ENCODE assay signal across 11 cellular contexts in genomic region chr9:107504585-107505455, GRCh38. TPM values are rescaled to one million over a fixed set of nuclear protein-coding genes. Genes with fewer than 3 reads are reported as not detected.
DNase-seq lines count a peak whose midpoint lies in the region; ATAC-seq and TF ChIP-seq lines count a peak whose summit lies in the region.
"Had no signal": no experiment of that assay in that cellular context is flagged by ENCODE, and none has a peak within 500 bp of the region (broad histone marks: within the 10 kb centered on the region; RNA-seq: fewer than 3 reads in every experiment).

No MANE protein-coding gene starts in this region.

- H3K4me1 ChIP-seq in liver (ENCODE audit: control insufficient read depth in 4 of 4, insufficient read depth in 4 of 4, low read length in 3 of 4): no peaks in the 10 kb centered on the region

- H3K27ac ChIP-seq in liver (ENCODE audit: low read depth in 1 of 2, low read length in 2 of 2): no peak overlapping the region

- H3K27ac Mint-ChIP-seq in MCF 10A (ENCODE audit: low read depth, unreplicated experiment): peak overlapping the region; percentile 46
- H3K27ac Mint-ChIP-seq in activated naive CD8-positive, alpha-beta T cell treated with anti-CD3 and anti-CD28 coated beads for 36 hours: no peak overlapping the region
- H3K27ac Mint-ChIP-seq in activated T-helper 2 cell treated with anti-CD3 and anti-CD28 coated beads, Interferon-gamma antibody, Interleukin-2, Interleukin-4, amounts not matched to agents 10 μg/mL and 5 μg/mL and 100 μg/mL, durations not matched to agents 14 hours and 24 hours and 36 hours: no peak overlapping the region

- DNase-seq in AG04449 (ENCODE audit: low read depth, low spot score) (peak; percentile 49), LNCaP clone FGC (ENCODE audit: low read depth) (peak; percentile 63), MCF 10A (ENCODE audit: unreplicated experiment) (peak; percentile 86)
- DNase-seq in activated naive CD8-positive, alpha-beta T cell treated with anti-CD3 and anti-CD28 coated beads for 36 hours: no peak
- no peak for DNase-seq in activated T-helper 2 cell treated with anti-CD3 and anti-CD28 coated beads, Interferon-gamma antibody, Interleukin-2, Interleukin-4, amounts not matched to agents 10 μg/mL and 5 μg/mL and 100 μg/mL, durations not matched to agents 14 hours and 24 hours and 36 hours (ENCODE audit: low spot score)
- DNase-seq: DND-41, RPMI8226 had no signal

- CTCF ChIA-PET in AG04449 (lab: Yijun Ruan, JAX): interaction anchor here (0.7 kb wide), 1 partner anchor 21 kb away, joined by 3 read pairs; no protein-coding TSS in a partner anchor
- CTCF ChIA-PET in MCF 10A (lab: Yijun Ruan, JAX): interaction anchor here (0.6 to 0.7 kb wide), 3 partner anchors 12 to 874 kb away, joined by 3 read pairs; no protein-coding TSS in a partner anchor

- peak overlapping the region; percentile 19 for H3K4me3 Mint-ChIP-seq in MCF 10A (ENCODE audit: unreplicated experiment)
- H3K4me3 Mint-ChIP-seq in activated naive CD8-positive, alpha-beta T cell treated with anti-CD3 and anti-CD28 coated beads for 36 hours: no peak overlapping the region
- H3K4me3 Mint-ChIP-seq in activated T-helper 2 cell treated with anti-CD3 and anti-CD28 coated beads, Interferon-gamma antibody, Interleukin-2, Interleukin-4, amounts not matched to agents 10 μg/mL and 5 μg/mL and 100 μg/mL, durations not matched to agents 14 hours and 24 hours and 36 hours (ENCODE audit: low read depth): no peak overlapping the region
- H3K4me3 Mint-ChIP-seq: central memory CD8-positive, alpha-beta T cell had no signal

- no peak for ATAC-seq in GM19035 (IDR thresholded peaks at IDR 0.05; ENCODE audit: unreplicated experiment)
- no peak for ATAC-seq in HG03108 (IDR thresholded peaks at IDR 0.05; ENCODE audit: unreplicated experiment)

- no peak overlapping the region for H3K4me3 ChIP-seq in AG04449 (ENCODE audit: low read depth, low read length)
- no peak overlapping the region for H3K4me3 ChIP-seq in LNCaP clone FGC (ENCODE audit: low read depth, low read length)
- H3K4me3 ChIP-seq in liver (ENCODE audit: low read depth in 1 of 3, low read length in 3 of 3): no peak overlapping the region

- H3K27me3 ChIP-seq in liver (ENCODE audit: control insufficient read depth in 4 of 4, insufficient read depth in 4 of 4, low read length in 3 of 4): peaks cover 0 to 4% (median 0%) of the 10 kb centered on the region in 4 donors

- H3K36me3 ChIP-seq in liver (ENCODE audit: control insufficient read depth in 4 of 4, insufficient read depth in 3 of 4, low read depth in 1 of 4, low read length in 3 of 4): no peaks in the 10 kb centered on the region

- H3K9me3 ChIP-seq in liver (ENCODE audit: control insufficient read depth in 4 of 4, low read length in 3 of 4): peaks cover 0 to 7% (median 5%) of the 10 kb centered on the region in 4 donors

- H3K9me3 Mint-ChIP-seq in MCF 10A (ENCODE audit: unreplicated experiment): no peaks in the 10 kb centered on the region
- H3K9me3 Mint-ChIP-seq in activated naive CD8-positive, alpha-beta T cell treated with anti-CD3 and anti-CD28 coated beads for 36 hours: no peaks in the 10 kb centered on the region
- no peaks in the 10 kb centered on the region for H3K9me3 Mint-ChIP-seq in activated T-helper 2 cell treated with anti-CD3 and anti-CD28 coated beads, Interferon-gamma antibody, Interleukin-2, Interleukin-4, amounts not matched to agents 10 μg/mL and 5 μg/mL and 100 μg/mL, durations not matched to agents 14 hours and 24 hours and 36 hours
- H3K9me3 Mint-ChIP-seq: central memory CD8-positive, alpha-beta T cell had no signal

- no peak overlapping the region for H3K9ac ChIP-seq in liver (ENCODE audit: low read depth in 1 of 2, low read length in 2 of 2)

- no peak for TF ChIP-seq RAD21 in liver (IDR thresholded peaks at IDR 0.05)

- no peaks in the 10 kb centered on the region for H3K36me3 Mint-ChIP-seq in MCF 10A (ENCODE audit: insufficient read depth, unreplicated experiment)
- no peaks in the 10 kb centered on the region for H3K36me3 Mint-ChIP-seq in activated naive CD8-positive, alpha-beta T cell treated with anti-CD3 and anti-CD28 coated beads for 36 hours
- no peaks in the 10 kb centered on the region for H3K36me3 Mint-ChIP-seq in activated T-helper 2 cell treated with anti-CD3 and anti-CD28 coated beads, Interferon-gamma antibody, Interleukin-2, Interleukin-4, amounts not matched to agents 10 μg/mL and 5 μg/mL and 100 μg/mL, durations not matched to agents 14 hours and 24 hours and 36 hours (ENCODE audit: low read depth)

- intact Hi-C loops in MCF 10A (cut with micrococcal nuclease): no loop called here
- intact Hi-C loops in activated T-helper 2 cell treated with anti-CD3 and anti-CD28 coated beads, Interferon-gamma antibody, Interleukin-2, Interleukin-4, amounts not matched to agents 10 μg/mL and 5 μg/mL and 100 μg/mL, durations not matched to agents 14 hours and 24 hours and 36 hours (cut with micrococcal nuclease): no loop called here

- no peaks in the 10 kb centered on the region for H3K27me3 Mint-ChIP-seq in MCF 10A (ENCODE audit: insufficient read depth, unreplicated experiment)
- H3K27me3 Mint-ChIP-seq in activated naive CD8-positive, alpha-beta T cell treated with anti-CD3 and anti-CD28 coated beads for 36 hours: peaks cover 6% of the 10 kb centered on the region
- no peaks in the 10 kb centered on the region for H3K27me3 Mint-ChIP-seq in activated T-helper 2 cell treated with anti-CD3 and anti-CD28 coated beads, Interferon-gamma antibody, Interleukin-2, Interleukin-4, amounts not matched to agents 10 μg/mL and 5 μg/mL and 100 μg/mL, durations not matched to agents 14 hours and 24 hours and 36 hours (ENCODE audit: low read depth)

- WGBS in liver: 64% methylated on average over 7 of the region's 7 CpGs

- POLR2A ChIA-PET in AG04449 (lab: Yijun Ruan, JAX) (interaction anchor here (0.8 to 1.1 kb wide), 2 partner anchors 10 to 15 kb away, joined by 3 to 4 read pairs; partner anchors contain the start of gene KLF4), MCF 10A (lab: Yijun Ruan, JAX) (interaction anchor here (0.6 to 1.5 kb wide), 9 partner anchors 10 to 818 kb away, joined by 3 to 4 read pairs (median 3); no protein-coding TSS in a partner anchor)

- TF ChIP-seq CTCF in AG04449 (IDR thresholded peaks at IDR 0.05; ENCODE audit: insufficient read depth, low read length, missing control alignments) (no peak), LNCaP clone FGC (IDR thresholded peaks at IDR 0.05; ENCODE audit: control insufficient read depth, extremely low read depth, insufficient read depth) (no peak), MCF 10A (IDR thresholded peaks at IDR 0.05; ENCODE audit: unreplicated experiment) (no peak), liver (IDR thresholded peaks at IDR 0.05; ENCODE audit: low read depth, low read length, missing input control) (no peak)

- H3K4me1 Mint-ChIP-seq in MCF 10A (ENCODE audit: insufficient read depth, unreplicated experiment): peaks cover 13% of the 10 kb centered on the region
- H3K4me1 Mint-ChIP-seq in activated naive CD8-positive, alpha-beta T cell treated with anti-CD3 and anti-CD28 coated beads for 36 hours: no peaks in the 10 kb centered on the region
- no peaks in the 10 kb centered on the region for H3K4me1 Mint-ChIP-seq in activated T-helper 2 cell treated with anti-CD3 and anti-CD28 coated beads, Interferon-gamma antibody, Interleukin-2, Interleukin-4, amounts not matched to agents 10 μg/mL and 5 μg/mL and 100 μg/mL, durations not matched to agents 14 hours and 24 hours and 36 hours (ENCODE audit: low read depth)
- H3K4me1 Mint-ChIP-seq: central memory CD8-positive, alpha-beta T cell had no signal

- no TSS peak for BruUV-seq in MCF 10A (replicated peaks; lab: Mats Ljungman, UMichigan)

TF ChIP-seq in liver, 16 proteins besides CTCF, POLR2A, EP300 and RAD21 (continues in another document):
- no peak for TF ChIP-seq YY1 (IDR thresholded peaks at IDR 0.05)
- TF ChIP-seq HNF4G (IDR thresholded peaks at IDR 0.05): no peak
- TF ChIP-seq ATF3 (IDR thresholded peaks at IDR 0.05): no peak
- no peak for TF ChIP-seq RXRA (IDR thresholded peaks at IDR 0.05)
- TF ChIP-seq SP1 (IDR thresholded peaks at IDR 0.05): no peak
- no peak for TF ChIP-seq NR2F2 (IDR thresholded peaks at IDR 0.05)
- TF ChIP-seq JUND (IDR thresholded peaks at IDR 0.05): peak; percentile 41 to 80
- peak; percentile 62 for TF ChIP-seq FOXA1 (IDR thresholded peaks at IDR 0.05)
- TF ChIP-seq GABPA (IDR thresholded peaks at IDR 0.05 in 1 of 2, conservative IDR thresholded peaks at IDR 0.05 in 1 of 2): no peak
- no peak for TF ChIP-seq ZBTB33 (IDR thresholded peaks at IDR 0.05)
- peak in 1 of 2 donors; percentile 21 for TF ChIP-seq HNF4A (conservative IDR thresholded peaks at IDR 0.05)
- TF ChIP-seq TAF1 (conservative IDR thresholded peaks at IDR 0.05): no peak
- TF ChIP-seq FOXA2 (IDR thresholded peaks at IDR 0.05): peak; percentile 83

RNA-seq across cellular contexts. Expression of gene KLF4, which starts 15.3 kb away (rescaled TPM):
- total RNA-seq in MCF 10A (2022) (94.9 and 96.0 TPM in 2 replicates), liver (1 to 10 TPM; 3.8 to 7.4 TPM)
- 1 to 10 TPM; 1.1 to 2.7 TPM for polyA plus RNA-seq in liver
- under 1 TPM; 0.50 to 0.62 TPM for total RNA-seq in activated naive CD8-positive, alpha-beta T cell treated with anti-CD3 and anti-CD28 coated beads for 36 hours
- 0.52 and 1.4 TPM in 2 replicates for total RNA-seq in activated T-helper 2 cell treated with anti-CD3 and anti-CD28 coated beads, Interferon-gamma antibody, Interleukin-2, Interleukin-4, amounts not matched to agents 10 μg/mL and 5 μg/mL and 100 μg/mL, durations not matched to agents 14 hours and 24 hours and 36 hours

Comparison
In these comparisons a context has a peak if more than half of its experiments do, and no peak if none do; other contexts are left out.
1. DNase-seq: peak in AG04449 (single experiment), LNCaP clone FGC (single experiment) and MCF 10A (single experiment); none in activated naive CD8-positive, alpha-beta T cell treated with anti-CD3 and anti-CD28 coated beads for 36 hours (single experiment) and activated T-helper 2 cell treated with anti-CD3 and anti-CD28 coated beads, Interferon-gamma antibody, Interleukin-2, Interleukin-4, amounts not matched to agents 10 μg/mL and 5 μg/mL and 100 μg/mL, durations not matched to agents 14 hours and 24 hours and 36 hours (single experiment).
2. RNA of gene KLF4, which starts 15.3 kb away (total RNA-seq): 94.9 to 96.0 TPM in MCF 10A; 3.8 to 7.4 TPM in liver, 0.50 to 0.62 TPM in activated naive CD8-positive, alpha-beta T cell treated with anti-CD3 and anti-CD28 coated beads for 36 hours and 0.52 to 1.4 TPM in activated T-helper 2 cell treated with anti-CD3 and anti-CD28 coated beads, Interferon-gamma antibody, Interleukin-2, Interleukin-4, amounts not matched to agents 10 μg/mL and 5 μg/mL and 100 μg/mL, durations not matched to agents 14 hours and 24 hours and 36 hours; every median in the first group is over 10 times any median in the second.